Comparison of ENCODE assay signal across 22 cellular contexts in genomic region chr16:5296163-5296562, GRCh38.
DNase-seq lines count a peak whose midpoint lies in the region; ATAC-seq, FAIRE-seq and TF ChIP-seq lines count a peak whose summit lies in the region.
"Had no signal": no experiment of that assay in that cellular context is flagged by ENCODE, and none has a peak within 500 bp of the region (broad histone marks: within the 10 kb centered on the region; RNA-seq: fewer than 3 reads in every experiment).

No MANE protein-coding gene starts in this region.

- H3K79me2 ChIP-seq in H1 (ENCODE audit: control insufficient read depth in 1 of 2, insufficient read depth in 2 of 2, low read length in 2 of 2) (no peaks in the 10 kb centered on the region), MM.1S (ENCODE audit: low read length) (no peaks in the 10 kb centered on the region)

- no peaks in the 10 kb centered on the region for H3F3A ChIP-seq in MM.1S (ENCODE audit: insufficient read depth, low read length)

- H3K23ac ChIP-seq in H1 (ENCODE audit: insufficient read length): no peak overlapping the region

- TF ChIP-seq RAD21 in H1 (IDR thresholded peaks at IDR 0.05 in 1 of 2, conservative IDR thresholded peaks at IDR 0.05 in 1 of 2; ENCODE audit: low read depth in 2 of 2, low read length in 2 of 2): no peak

- no peaks in the 10 kb centered on the region for H3K23me2 ChIP-seq in H1 (ENCODE audit: low read depth, low read length)

- TF ChIP-seq CTCF in H1 (IDR thresholded peaks at IDR 0.05; ENCODE audit: control extremely low read depth in 1 of 3, insufficient read depth in 1 of 3, low read depth in 1 of 3, low read length in 3 of 3) (no peak), lung (IDR thresholded peaks at IDR 0.05; ENCODE audit: control extremely low read depth, extremely low read depth) (no peak), MM.1S (IDR thresholded peaks at IDR 0.05; ENCODE audit: low read length) (no peak)

- peak; percentile 60 for FAIRE-seq in H1 (lab: Jason Lieb, UNC)
- FAIRE-seq: A549, D721Med, GM12891, GM18507 had no signal

- no peak overlapping the region for H2BK20ac ChIP-seq in H1 (ENCODE audit: low read length)

- no peak for TF ChIP-seq POLR2A in H1 (IDR thresholded peaks at IDR 0.05; ENCODE audit: control extremely low read depth in 1 of 2, low read depth in 2 of 2, low read length in 2 of 2)

- H3K18ac ChIP-seq in H1 (ENCODE audit: extremely low read depth, low read length): no peak overlapping the region

- CTCF ChIA-PET in H1 (lab: Charles Lee; ENCODE audit: partially characterized antibody): interaction anchor here (1.8 kb wide), 1 partner anchor 68 kb away, joined by 3 read pairs; no protein-coding TSS in a partner anchor

- H3K27me3 ChIP-seq in H7 (ENCODE audit: control insufficient read depth, insufficient read depth, low read length) (no peaks in the 10 kb centered on the region), H1 (replicated peaks in 1 of 4; ENCODE audit: control insufficient read depth in 3 of 4, extremely low read depth in 1 of 4, insufficient read depth in 3 of 4, low read length in 3 of 4) (no peaks in the 10 kb centered on the region), lung (ENCODE audit: control insufficient read depth, insufficient read depth) (no peaks in the 10 kb centered on the region), MM.1S (replicated peaks; ENCODE audit: insufficient read depth, low read length) (no peaks in the 10 kb centered on the region)
- H3K27me3 ChIP-seq: BE2C had no signal

- no peak overlapping the region for H2BK120ac ChIP-seq in H1 (replicated peaks; ENCODE audit: low read depth, low read length)

- no peak overlapping the region for H2BK5ac ChIP-seq in H1 (ENCODE audit: low read depth, low read length)

- WGBS in H1 (ENCODE audit: extremely low coverage in 1 of 2, insufficient coverage in 1 of 2, insufficient read length in 1 of 2, insufficient replicate concordance in 2 of 2, low coverage in 1 of 2, low lambda C conversion rate in 2 of 2, missing lambda C conversion rate in 1 of 2), 2 experiments: 76% methylated on average over 3 of the region's 3 CpGs; no CpG with 5 or more reads in 1 of the 2 experiments
- WGBS in lung, 2 donors: 59 to 60% methylated on average over 3 of the region's 3 CpGs

- no peak overlapping the region for H3K14ac ChIP-seq in H1 (ENCODE audit: insufficient read length)

- peak; percentile 33 for DNase-seq in H7
- DNase-seq in H1 (ENCODE audit: low read depth in 1 of 2, low spot score in 2 of 2): peak in 1 of 2 experiments; percentile 22
- peak; percentile 6 for DNase-seq in lung (ENCODE audit: low spot score)
- no peak for DNase-seq in DMS153 treated with DMSO at 0.1 percent for 48 hours (lab: John Stamatoyannopoulos, UW; ENCODE audit: unreplicated experiment)
- DNase-seq in MM.1S: no peak
- no peak for DNase-seq in dedifferentiated amniotic fluid mesenchymal stem cell (ENCODE audit: extremely low spot score)
- DNase-seq: 8988T; ACHN; AML-193; BE2C; CD4-positive, alpha-beta T cell; CD8-positive, alpha-beta memory T cell; DMS 273 treated with DMSO at 0.1 percent for 48 hours; DMS53; DMS79 treated with DMSO at 0.1 percent for 48 hours; GF-D8; HCEC 1CT had no signal

- ATAC-seq in lung (ENCODE audit: insufficient read depth, low FRiP score): no peak
- ATAC-seq: A549 had no signal

- no peak overlapping the region for H2BK12ac ChIP-seq in H1 (ENCODE audit: low read depth, low read length)

- H2AFZ ChIP-seq in H1 (ENCODE audit: low read length): no peak overlapping the region
- no peak overlapping the region for H2AFZ ChIP-seq in MM.1S (ENCODE audit: low read length)

- peak overlapping the region in 1 of 2 experiments; percentile 37; a peak in 2 of 4 replicates for H3K4me2 ChIP-seq in H1 (ENCODE audit: insufficient read depth in 1 of 2, low read depth in 2 of 2, low read length in 2 of 2)
- no peak overlapping the region for H3K4me2 ChIP-seq in MM.1S (ENCODE audit: low read depth, low read length)
- H3K4me2 ChIP-seq: A549; BLaER1 treated with 17β-estradiol and CSF1 and Interleukin-3, amounts not matched to agents 10 nM and 100 nM had no signal

- no peaks in the 10 kb centered on the region for H3K79me1 ChIP-seq in H1 (ENCODE audit: low read depth, low read length)

- H3K36me3 ChIP-seq in H7 (replicated peaks; ENCODE audit: control insufficient read depth, insufficient read depth, low read length) (no peaks in the 10 kb centered on the region), H1 (ENCODE audit: control insufficient read depth in 2 of 4, insufficient read depth in 4 of 4, low read length in 3 of 4) (no peaks in the 10 kb centered on the region), lung (ENCODE audit: control insufficient read depth in 2 of 2, insufficient read depth in 2 of 2, low read length in 2 of 2) (no peaks in the 10 kb centered on the region), MM.1S (replicated peaks; ENCODE audit: insufficient read depth, low read length) (no peaks in the 10 kb centered on the region)
- H3K36me3 ChIP-seq: BE2C; BLaER1 treated with 17β-estradiol and CSF1 and Interleukin-3, amounts not matched to agents 10 nM and 100 nM had no signal

- H3K9ac ChIP-seq in H1 (replicated peaks in 1 of 4; ENCODE audit: extremely low read depth in 1 of 4, low read depth in 3 of 4, low read length in 3 of 4): no peak overlapping the region
- H3K9ac ChIP-seq in MM.1S (ENCODE audit: low read length): no peak overlapping the region
- H3K9ac ChIP-seq: BLaER1 treated with 17β-estradiol and CSF1 and Interleukin-3, amounts not matched to agents 10 nM and 100 nM had no signal

- no peak overlapping the region for H3K4me3 ChIP-seq in H7 (ENCODE audit: insufficient read depth, low read depth, low read length)
- no peak overlapping the region for H3K4me3 ChIP-seq in H1 (ENCODE audit: extremely low read depth in 1 of 4, insufficient read depth in 2 of 4, low read depth in 3 of 4, low read length in 4 of 4)
- no peak overlapping the region for H3K4me3 ChIP-seq in lung
- H3K4me3 ChIP-seq in MM.1S (ENCODE audit: low read length): no peak overlapping the region
- H3K4me3 ChIP-seq: A549; BLaER1 treated with 17β-estradiol and CSF1 and Interleukin-3, amounts not matched to agents 10 nM and 100 nM had no signal

- H4K91ac ChIP-seq in H1 (replicated peaks; ENCODE audit: insufficient read length, low read length): no peak overlapping the region

- H3K4me1 ChIP-seq in H1 (replicated peaks in 1 of 4; ENCODE audit: control insufficient read depth in 3 of 4, insufficient read depth in 4 of 4, low read length in 3 of 4) (peaks cover 0 to 5% (median 2%) of the 10 kb centered on the region in 4 experiments; a peak in 3 of 7 replicates), lung (ENCODE audit: control insufficient read depth in 2 of 2, insufficient read depth in 2 of 2, low read length in 2 of 2) (no peaks in the 10 kb centered on the region), MM.1S (ENCODE audit: low read length) (no peaks in the 10 kb centered on the region)
- H3K4me1 ChIP-seq: A549, BE2C had no signal

- H3K4ac ChIP-seq in H1 (replicated peaks; ENCODE audit: insufficient read length, low read depth, low read length): no peak overlapping the region

- H3K9me3 ChIP-seq in H1 (ENCODE audit: insufficient read depth in 2 of 2, low read depth in 1 of 2, low read length in 1 of 2) (no peaks in the 10 kb centered on the region), lung (ENCODE audit: control insufficient read depth in 2 of 2, insufficient read depth in 1 of 2, low read length in 1 of 2) (peaks cover 0 to 3% of the 10 kb centered on the region in 2 donors), MM.1S (replicated peaks; ENCODE audit: insufficient read depth, low read length) (no peaks in the 10 kb centered on the region)
- H3K9me3 ChIP-seq: A549, BE2C had no signal

- no peak for TF ChIP-seq EP300 in H1 (IDR thresholded peaks at IDR 0.05; ENCODE audit: borderline replicate concordance in 1 of 2, low read depth in 2 of 2, low read length in 2 of 2)

- no peak overlapping the region for H2BK15ac ChIP-seq in H1 (ENCODE audit: low read length)

- POLR2A ChIA-PET in H1 (lab: Charles Lee; ENCODE audit: partially characterized antibody): interaction anchor here (0.6 kb wide), 1 partner anchor 22 kb away, joined by 4 read pairs; no protein-coding TSS in a partner anchor

- no peaks in the 10 kb centered on the region for H4K20me1 ChIP-seq in H1 (replicated peaks in 1 of 2; ENCODE audit: control insufficient read depth in 1 of 2, insufficient read depth in 2 of 2, low read length in 2 of 2)
- H4K20me1 ChIP-seq in MM.1S (ENCODE audit: insufficient read depth, low read length): no peaks in the 10 kb centered on the region

- H3K27ac ChIP-seq in H1 (ENCODE audit: low read depth, low read length) (no peak overlapping the region), lung (ENCODE audit: low read depth in 1 of 2, low read length in 1 of 2) (no peak overlapping the region), MM.1S (ENCODE audit: low read length) (no peak overlapping the region)
- H3K27ac ChIP-seq: A549; BLaER1 treated with 17β-estradiol and CSF1 and Interleukin-3, amounts not matched to agents 10 nM and 100 nM had no signal

- no peak overlapping the region for H2AK5ac ChIP-seq in H1 (ENCODE audit: low read depth, low read length)

- no peak overlapping the region for H4K8ac ChIP-seq in H1 (ENCODE audit: extremely low read depth, insufficient read depth, low read length)

- H3K9me2 ChIP-seq in MM.1S (replicated peaks; ENCODE audit: insufficient read depth, low read length): no peaks in the 10 kb centered on the region

- H3K56ac ChIP-seq in H1 (replicated peaks; ENCODE audit: insufficient read length, low read depth, low read length): no peak overlapping the region

- H4K5ac ChIP-seq in H1 (ENCODE audit: insufficient read length, low read depth, low read length): no peak overlapping the region

TF ChIP-seq in H1, 55 proteins besides CTCF, POLR2A, EP300 and RAD21 (continues in another document):
- TF ChIP-seq CHD1 (IDR thresholded peaks at IDR 0.05; ENCODE audit: low read depth, low read length) (no peak), SRF (IDR thresholded peaks at IDR 0.05; ENCODE audit: low read depth, low read length) (no peak), ATF3 (IDR thresholded peaks at IDR 0.05; ENCODE audit: insufficient read depth, low read depth, low read length) (no peak), KDM5A (IDR thresholded peaks at IDR 0.05; ENCODE audit: low read length) (no peak), SIRT6 (IDR thresholded peaks at IDR 0.05; ENCODE audit: low read length) (no peak), CHD2 (IDR thresholded peaks at IDR 0.05; ENCODE audit: low read length) (no peak), RNF2 (IDR thresholded peaks at IDR 0.05; ENCODE audit: borderline replicate concordance, low read depth, low read length, missing control alignments, poor library complexity, severe bottlenecking) (no peak), SUZ12 (IDR thresholded peaks at IDR 0.05; ENCODE audit: low read length) (no peak), JUND (IDR thresholded peaks at IDR 0.05; ENCODE audit: low read length) (no peak), EGR1 (IDR thresholded peaks at IDR 0.05; ENCODE audit: borderline replicate concordance, low read depth, low read length) (no peak), BACH1 (IDR thresholded peaks at IDR 0.05; ENCODE audit: low read length) (no peak)

Comparison
In these comparisons a context has a peak if more than half of its experiments do, and no peak if none do; other contexts are left out.
1. DNase-seq: peak in H7 (single experiment) and lung (single experiment); none in DMS153 treated with DMSO at 0.1 percent for 48 hours (single experiment), MM.1S (single experiment) and dedifferentiated amniotic fluid mesenchymal stem cell (single experiment).